ENCODE assay signal across 8 cellular contexts in genomic region chr7:150049012-150049655, GRCh38.
DNase-seq lines count a peak whose midpoint lies in the region; ATAC-seq and TF ChIP-seq lines count a peak whose summit lies in the region.
"Not testable (repeated sequence)": the region's sequence is repeated elsewhere in the genome, so short reads cannot be mapped to it uniquely, and the experiment has no call there.

No MANE protein-coding gene starts in this region.

- peak overlapping the region; percentile 88 for H2AFZ ChIP-seq in parathyroid adenoma

- H3K4me3 Mint-ChIP-seq in T-cell = peak overlapping the region; percentile 34 to 83 (median 63)

- peak; percentile 60 to 72 (median 68) for ATAC-seq in T-cell (replicated peaks in 1 of 4)
- ATAC-seq in left lung = peak; percentile 96
- ATAC-seq in upper lobe of left lung (ENCODE audit: low FRiP score in 2 of 2) = peak; percentile 92 to 93

- TF ChIP-seq EP300 in upper lobe of left lung (IDR thresholded peaks at IDR 0.05) = not testable (repeated sequence)

- H3K9ac ChIP-seq in ES-I3 (ENCODE audit: low read depth, low read length) (peak overlapping the region; percentile 46; the same call in 1 of the 2 replicates), parathyroid adenoma (peak overlapping the region; percentile 46)

- DNase-seq in NCI-H1694 treated with DMSO at 0.1 percent for 48 hours (lab: John Stamatoyannopoulos, UW) = peak; percentile 60
- DNase-seq in T-cell = peak in 1 of 34 experiments; percentile 10
- DNase-seq in amygdala (lab: John Stamatoyannopoulos, UW) = peak in 34 of 56 donors; percentile 11 to 65 (median 35)
- peak; percentile 12 for DNase-seq in fibroblast of mammary gland (ENCODE audit: low read depth)
- peak in 1 of 2 donors; percentile 80 for DNase-seq in left lung
- peak; percentile 50 to 82 for DNase-seq in upper lobe of left lung

- H3K27ac Mint-ChIP-seq in T-cell = peak overlapping the region in 1 of 2 donors; percentile 44

- not testable (repeated sequence) for H3K36me3 ChIP-seq in ES-I3 (ENCODE audit: insufficient read depth, low read length); left lung; parathyroid adenoma (ENCODE audit: control insufficient read depth, insufficient read depth, low read length); upper lobe of left lung

- intact Hi-C loops in left lung (cut with DNase I) = not testable (repeated sequence)

- H3K4me1 ChIP-seq in ES-I3 (ENCODE audit: insufficient read depth, low read length); parathyroid adenoma: not testable (repeated sequence)
- H3K4me1 ChIP-seq in left lung (peaks cover 0 to 12% of the 10 kb centered on the region in 2 donors), upper lobe of left lung (peaks cover 6 to 22% (median 11%) of the 10 kb centered on the region in 4 donors)

- TF ChIP-seq POLR2A in upper lobe of left lung (IDR thresholded peaks at IDR 0.05) = not testable (repeated sequence)

- not testable (repeated sequence) for H3K4me3 ChIP-seq in fibroblast of mammary gland (ENCODE audit: control insufficient read depth, low read depth, low read length)
- H3K4me3 ChIP-seq in left lung (peak overlapping the region in 1 of 2 donors; percentile 34), parathyroid adenoma (ENCODE audit: low read depth, low read length) (peak overlapping the region; percentile 18), upper lobe of left lung (peak overlapping the region in 3 of 4 donors; percentile 38 to 57 (median 48))

- peaks cover 0 to 44% of the 10 kb centered on the region in 2 donors for H3K27me3 ChIP-seq in left lung
- H3K27me3 ChIP-seq in parathyroid adenoma (ENCODE audit: control insufficient read depth, insufficient read depth, low read length); upper lobe of left lung: not testable (repeated sequence)

- not testable (repeated sequence) for H3K79me2 ChIP-seq in parathyroid adenoma

- not testable (repeated sequence) for H3K9me3 Mint-ChIP-seq in T-cell

- peak overlapping the region; percentile 53 for H3K4me2 ChIP-seq in parathyroid adenoma (ENCODE audit: low read length)

- peaks cover 8 to 24% (median 22%) of the 10 kb centered on the region in 3 donors for H3K4me1 Mint-ChIP-seq in T-cell

- H3K27ac ChIP-seq in left lung, upper lobe of left lung: not testable (repeated sequence)
- H3K27ac ChIP-seq in parathyroid adenoma = peak overlapping the region; percentile 74

- not testable (repeated sequence) for H3K36me3 Mint-ChIP-seq in T-cell

- WGBS in upper lobe of left lung, 2 donors = 0 to 28% methylated on average over 4 to 13 of the region's 46 CpGs

- CTCF ChIA-PET in T-cell (lab: Charles Lee) = not testable (repeated sequence)

- H3K9me3 ChIP-seq in ES-I3 (ENCODE audit: control insufficient read depth, insufficient read depth, low read length); left lung; parathyroid adenoma (ENCODE audit: control insufficient read depth, low read length); upper lobe of left lung: not testable (repeated sequence)

- POLR2A ChIA-PET in T-cell (lab: Charles Lee) = not testable (repeated sequence)

- H3K27me3 Mint-ChIP-seq in T-cell = peaks cover 14 to 25% of the 10 kb centered on the region in 2 donors

- TF ChIP-seq CTCF in fibroblast of mammary gland (conservative IDR thresholded peaks at IDR 0.05; ENCODE audit: control insufficient read depth, insufficient read depth, low read depth, low read length); left lung (IDR thresholded peaks at IDR 0.05): not testable (repeated sequence)
- TF ChIP-seq CTCF in parathyroid adenoma (IDR thresholded peaks at IDR 0.05) (peak; percentile 30), upper lobe of left lung (IDR thresholded peaks at IDR 0.05) (peak in 1 of 6 experiments; percentile 6)
